ENCODE assay signal across 13 cellular contexts in the genomic region with DNA sequence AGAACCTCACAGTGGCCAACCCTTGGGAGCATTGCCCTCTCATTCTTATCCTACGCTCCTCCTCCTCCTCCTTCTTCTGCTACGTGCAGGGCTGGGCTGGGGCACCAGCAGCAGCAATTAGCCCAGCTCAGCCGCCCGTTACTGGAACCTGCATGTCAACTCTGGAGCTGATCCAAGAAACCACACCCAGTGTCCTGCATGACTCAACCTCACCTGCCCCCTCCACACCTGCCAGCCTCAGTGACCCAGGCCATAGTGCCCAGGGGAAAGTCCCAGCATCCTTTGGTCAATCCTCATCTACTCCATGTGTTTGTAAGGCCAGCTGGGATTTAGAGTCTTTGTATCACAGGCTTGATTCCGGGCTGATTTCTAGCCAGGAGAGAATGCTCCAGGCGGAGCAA. TPM values are rescaled to one million over a fixed set of nuclear protein-coding genes. Genes with fewer than 3 reads are reported as not detected.
DNase-seq lines count a peak whose midpoint lies in the region; ATAC-seq and TF ChIP-seq lines count a peak whose summit lies in the region.
"Had no signal": no experiment of that assay in that cellular context is flagged by ENCODE, and none has a peak within 500 bp of the region (broad histone marks: within the 10 kb centered on the region; RNA-seq: fewer than 3 reads in every experiment).

No MANE protein-coding gene starts in this region.

- DNase-seq in DMS53 treated with DMSO at 0.1 percent for 48 hours (lab: John Stamatoyannopoulos, UW; ENCODE audit: unreplicated experiment) = peak; percentile 99
- peak; percentile 78 for DNase-seq in NCI-H2107 treated with DMSO at 0.1 percent for 48 hours (lab: John Stamatoyannopoulos, UW; ENCODE audit: unreplicated experiment)
- peak; percentile 76 to 94 (median 82) for DNase-seq in body of pancreas
- DNase-seq in activated CD4-positive, alpha-beta T cell treated with anti-CD3 and anti-CD28 coated beads, Interleukin-2, amount 50 U/mL, for 48 hours = no peak
- no peak for DNase-seq in tibial nerve (ENCODE audit: low spot score in 2 of 2)
- DNase-seq in activated gamma-delta T cell (lab: John Stamatoyannopoulos, UW) = no peak
- DNase-seq in left ventricle myocardium superior = no peak
- DNase-seq: activated CD8-positive, alpha-beta T cell treated with anti-CD3 and anti-CD28 coated beads, Interleukin-2, amount 10 ng/mL, durations not matched to agents 7 days and 5 days; amniotic stem cell; CD8-positive, alpha-beta T cell; SJCRH30 had no signal

- H3K27ac ChIP-seq in body of pancreas (peak overlapping the region; percentile 23 to 45 (median 38)), tibial nerve (peak overlapping the region in 1 of 4 donors; percentile 52)
- H3K27ac ChIP-seq: SJCRH30 had no signal

- intact Hi-C loops in body of pancreas (cut with DNase I) (no loop called here), left ventricle myocardium superior (cut with micrococcal nuclease) (no loop called here)

- TF ChIP-seq CTCF in body of pancreas (IDR thresholded peaks at IDR 0.05) (no peak), tibial nerve (IDR thresholded peaks at IDR 0.05) (no peak)

- H3K36me3 ChIP-seq in body of pancreas (replicated peaks in 1 of 2; ENCODE audit: insufficient read depth in 1 of 2, low read depth in 2 of 2) = no peaks in the 10 kb centered on the region
- H3K36me3 ChIP-seq in mucosa of stomach (ENCODE audit: control insufficient read depth, insufficient read depth, low read length) = no peaks in the 10 kb centered on the region
- no peaks in the 10 kb centered on the region for H3K36me3 ChIP-seq in tibial nerve
- H3K36me3 ChIP-seq: SJCRH30 had no signal

- ATAC-seq in body of pancreas = peak; percentile 50
- ATAC-seq in left ventricle myocardium superior = no peak
- ATAC-seq: activated CD8-positive, alpha-beta T cell treated with anti-CD3 and anti-CD28 coated beads, Interleukin-2, amount 10 ng/mL, durations not matched to agents 7 days and 5 days; CD8-positive, alpha-beta T cell had no signal

- WGBS in body of pancreas, 2 donors = 30 to 57% methylated on average over 6 of the region's 6 CpGs
- 31% methylated on average over 6 of the region's 6 CpGs for WGBS in tibial nerve, 2 donors

- H3K9ac ChIP-seq in mucosa of stomach (ENCODE audit: low read length) = peak overlapping the region; percentile 74

- no peak for TF ChIP-seq EP300 in tibial nerve (IDR thresholded peaks at IDR 0.05)

- peaks cover 28% of the 10 kb centered on the region for H3K4me1 ChIP-seq in body of pancreas
- peaks cover 42% of the 10 kb centered on the region for H3K4me1 ChIP-seq in mucosa of stomach (ENCODE audit: control insufficient read depth, insufficient read depth, low read length)
- peaks cover 0 to 23% (median 2%) of the 10 kb centered on the region in 4 donors for H3K4me1 ChIP-seq in tibial nerve

- H3K4me3 ChIP-seq in body of pancreas (no peak overlapping the region), mucosa of stomach (ENCODE audit: low read length) (no peak overlapping the region), tibial nerve (no peak overlapping the region)
- H3K4me3 ChIP-seq: SJCRH30 had no signal

- TF ChIP-seq POLR2A in body of pancreas (IDR thresholded peaks at IDR 0.05) = no peak
- TF ChIP-seq POLR2A in tibial nerve (IDR thresholded peaks at IDR 0.05) = no peak

- no peaks in the 10 kb centered on the region for H3K9me3 ChIP-seq in body of pancreas
- H3K9me3 ChIP-seq in mucosa of stomach (ENCODE audit: control insufficient read depth, low read length) = no peaks in the 10 kb centered on the region
- no peaks in the 10 kb centered on the region for H3K9me3 ChIP-seq in tibial nerve
- H3K9me3 ChIP-seq: SJCRH30 had no signal

- no peaks in the 10 kb centered on the region for H3K27me3 ChIP-seq in body of pancreas
- H3K27me3 ChIP-seq in mucosa of stomach (ENCODE audit: control insufficient read depth, insufficient read depth, low read length) = no peaks in the 10 kb centered on the region
- H3K27me3 ChIP-seq in tibial nerve = no peaks in the 10 kb centered on the region

RNA-seq across cellular contexts. Expression of a gene that starts 12.6 kb away (rescaled TPM):
- total RNA-seq in body of pancreas (100 to 1,000 TPM in 1 of 2 donors, 10 to 100 TPM in 1; 93.7 to 293 TPM), tibial nerve (1 to 10 TPM in 1 of 4 donors, under 1 TPM in 1, not detected in 2; under 0.01 to 1.2 TPM), left ventricle myocardium superior (0.40 TPM)
- total RNA-seq: skeletal muscle tissue had no signal

RNA-seq across cellular contexts. Expression of a gene that starts 40.6 kb away (rescaled TPM):
- total RNA-seq in body of pancreas (100 to 1,000 TPM in 1 of 2 donors, 10 to 100 TPM in 1; 62.3 to 233 TPM), tibial nerve (100 to 1,000 TPM; 107 to 168 (median 135) TPM), left ventricle myocardium superior (11.6 TPM)

Comparison
In these comparisons a context has a peak if more than half of its experiments do, and no peak if none do; other contexts are left out.
1. DNase-seq: peak in DMS53 treated with DMSO at 0.1 percent for 48 hours (single experiment), NCI-H2107 treated with DMSO at 0.1 percent for 48 hours (single experiment) and body of pancreas (4 of 4); none in activated CD4-positive, alpha-beta T cell treated with anti-CD3 and anti-CD28 coated beads, Interleukin-2, amount 50 U/mL, for 48 hours (0 of 2), tibial nerve (0 of 2), activated gamma-delta T cell (single experiment) and left ventricle myocardium superior (single experiment).
2. RNA of a gene that starts 12.6 kb away (total RNA-seq): 93.7 to 293 TPM in body of pancreas; 0.40 TPM in left ventricle myocardium superior (single experiment) and under 0.01 to 1.2 TPM in tibial nerve; every median in the first group is over 10 times any median in the second.